In the genomic region with DNA sequence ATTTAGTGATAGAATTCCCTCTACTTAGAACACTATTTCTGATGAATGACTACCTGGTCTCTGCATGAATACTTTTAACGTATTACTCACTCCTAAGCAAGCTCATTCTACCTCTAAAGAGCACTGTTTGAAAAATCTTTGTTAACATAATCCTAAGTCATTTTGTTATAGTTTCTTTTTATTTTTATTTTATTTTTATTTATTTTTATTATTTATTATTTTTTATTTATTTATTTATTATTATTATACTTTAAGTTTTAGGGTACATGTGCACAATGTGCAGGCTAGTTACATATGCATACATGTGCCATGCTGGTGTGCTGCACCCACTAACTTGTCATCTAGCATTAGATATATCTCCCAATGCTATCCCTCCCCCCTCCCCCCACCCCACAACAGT, we compare ENCODE assay signal across 1 cellular context.
DNase-seq lines count a peak whose midpoint lies in the region; ATAC-seq and TF ChIP-seq lines count a peak whose summit lies in the region.
"Not testable (repeated sequence)": the region's sequence is repeated elsewhere in the genome, so short reads cannot be mapped to it uniquely, and the experiment has no call there.

No MANE protein-coding gene starts in this region.

- not testable (repeated sequence) for H3K27ac Mint-ChIP-seq in WTC11

- POLR2A ChIA-PET in WTC11 (lab: Charles Lee) = not testable (repeated sequence)

- not testable (repeated sequence) for TF ChIP-seq CTCF in WTC11 (IDR thresholded peaks at IDR 0.05)

- ATAC-seq in WTC11 = not testable (repeated sequence)

- not testable (repeated sequence) for DNase-seq in WTC11 (ENCODE audit: low spot score)

- H3K27me3 Mint-ChIP-seq in WTC11 (ENCODE audit: low read depth) = not testable (repeated sequence)

- CTCF ChIA-PET in WTC11 (lab: Charles Lee) = not testable (repeated sequence)

- not testable (repeated sequence) for H3K9me3 Mint-ChIP-seq in WTC11

- H3K4me1 Mint-ChIP-seq in WTC11 = not testable (repeated sequence)

- not testable (repeated sequence) for H3K4me3 Mint-ChIP-seq in WTC11

- H3K36me3 Mint-ChIP-seq in WTC11 = not testable (repeated sequence)

TF ChIP-seq in WTC11, 78 proteins besides CTCF, POLR2A, EP300 and RAD21:
- TF ChIP-seq HMGA2 (CRISPR knock-in tag; IDR thresholded peaks at IDR 0.05) = peak; percentile 92
